Comparison of ENCODE assay signal across 18 cellular contexts in the genomic region with DNA sequence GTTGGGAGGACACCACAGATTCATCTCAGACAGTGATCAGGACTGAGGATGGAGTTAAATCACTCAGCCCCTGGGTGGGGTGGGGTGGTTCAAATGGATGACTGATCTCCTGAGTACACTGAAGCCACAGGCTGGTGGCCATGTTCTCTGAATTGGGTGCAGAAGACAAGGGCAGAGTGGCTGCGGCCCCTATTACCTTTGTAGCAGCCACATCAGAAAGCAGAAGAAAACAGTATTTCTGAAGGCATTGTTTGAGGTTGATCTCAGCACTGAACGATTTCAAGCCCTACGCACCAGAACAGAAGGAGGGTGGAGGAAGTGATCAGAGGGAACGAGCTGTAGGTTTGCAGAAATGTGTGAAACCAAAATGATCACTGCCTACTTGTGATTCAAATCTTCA.
DNase-seq lines count a peak whose midpoint lies in the region; ATAC-seq, FAIRE-seq and TF ChIP-seq lines count a peak whose summit lies in the region.
"Had no signal": no experiment of that assay in that cellular context is flagged by ENCODE, and none has a peak within 500 bp of the region (broad histone marks: within the 10 kb centered on the region; RNA-seq: fewer than 3 reads in every experiment).

No MANE protein-coding gene starts in this region.

- ATAC-seq in Right ventricle myocardium inferior (no peak), HG03139 (IDR thresholded peaks at IDR 0.05; ENCODE audit: unreplicated experiment) (no peak), HG03520 (IDR thresholded peaks at IDR 0.05; ENCODE audit: unreplicated experiment) (no peak)
- peak; percentile 97 for ATAC-seq in stimulated activated naive CD8-positive, alpha-beta T cell treated with anti-CD3 and anti-CD28 coated beads, Interleukin-15, amount 100 ng/mL, for 72 hours
- ATAC-seq: HCT116; HepG2; stimulated activated naive B cell treated with anti-CD40 and anti-IgM and Interleukin-4, amounts not matched to agents 10 μg/mL and 1 μg/mL and 100 μg/mL, for 72 hours had no signal

- no peak for DNase-seq in cardiac muscle cell (ENCODE audit: low read depth in 1 of 2, low spot score in 1 of 2)
- DNase-seq in Right ventricle myocardium inferior (ENCODE audit: missing footprints): no peak
- DNase-seq in activated T-cell treated with anti-CD3 and anti-CD28 coated beads, Interleukin-2, amount 50 U/mL, for 24 hours: peak; percentile 35
- no peak for DNase-seq in dorsolateral prefrontal cortex
- peak; percentile 35 to 71 for DNase-seq in stimulated activated naive CD8-positive, alpha-beta T cell treated with anti-CD3 and anti-CD28 coated beads, Interleukin-15, amount 100 ng/mL, for 72 hours
- DNase-seq in GM12891 (ENCODE audit: insufficient read length, low spot score): no peak
- DNase-seq: CD4-positive, CD25-positive, alpha-beta regulatory T cell; DMS79; left ventricle myocardium inferior; NCI-H774; SIG-M5; stimulated activated naive B cell treated with anti-CD40 and anti-IgM and Interleukin-4, amounts not matched to agents 10 μg/mL and 1 μg/mL and 100 μg/mL, for 72 hours; transverse colon had no signal

- peak overlapping the region; percentile 32 for H3K4me3 Mint-ChIP-seq in activated T-cell treated with anti-CD3 and anti-CD28 coated beads, Interleukin-2, amount 50 U/mL, for 24 hours
- H3K4me3 Mint-ChIP-seq in stimulated activated naive CD8-positive, alpha-beta T cell treated with anti-CD3 and anti-CD28 coated beads, Interleukin-15, amount 100 ng/mL, for 72 hours: peak overlapping the region; percentile 20 to 48
- H3K4me3 Mint-ChIP-seq: stimulated activated naive B cell treated with anti-CD40 and anti-IgM and Interleukin-4, amounts not matched to agents 10 μg/mL and 1 μg/mL and 100 μg/mL, for 72 hours had no signal

- H3K9me3 ChIP-seq in cardiac muscle cell (ENCODE audit: low read depth): no peaks in the 10 kb centered on the region
- H3K9me3 ChIP-seq: left ventricle myocardium inferior, neutrophil, transverse colon had no signal

- no peak overlapping the region for H3K4me3 ChIP-seq in cardiac muscle cell
- no peak overlapping the region for H3K4me3 ChIP-seq in dorsolateral prefrontal cortex
- H3K4me3 ChIP-seq: left ventricle myocardium inferior, transverse colon had no signal

- no peaks in the 10 kb centered on the region for H3K36me3 ChIP-seq in cardiac muscle cell
- H3K36me3 ChIP-seq: neutrophil had no signal

- H3K9me3 Mint-ChIP-seq in activated T-cell treated with anti-CD3 and anti-CD28 coated beads, Interleukin-2, amount 50 U/mL, for 24 hours: no peaks in the 10 kb centered on the region
- H3K9me3 Mint-ChIP-seq in stimulated activated naive CD8-positive, alpha-beta T cell treated with anti-CD3 and anti-CD28 coated beads, Interleukin-15, amount 100 ng/mL, for 72 hours: no peaks in the 10 kb centered on the region
- H3K9me3 Mint-ChIP-seq: CD4-positive, CD25-positive, alpha-beta regulatory T cell; stimulated activated naive B cell treated with anti-CD40 and anti-IgM and Interleukin-4, amounts not matched to agents 10 μg/mL and 1 μg/mL and 100 μg/mL, for 72 hours had no signal

- H3K36me3 Mint-ChIP-seq in activated T-cell treated with anti-CD3 and anti-CD28 coated beads, Interleukin-2, amount 50 U/mL, for 24 hours (ENCODE audit: low read depth): no peaks in the 10 kb centered on the region
- H3K36me3 Mint-ChIP-seq: CD4-positive, CD25-positive, alpha-beta regulatory T cell; stimulated activated naive B cell treated with anti-CD40 and anti-IgM and Interleukin-4, amounts not matched to agents 10 μg/mL and 1 μg/mL and 100 μg/mL, for 72 hours had no signal

- H3K27me3 ChIP-seq in cardiac muscle cell: no peaks in the 10 kb centered on the region
- no peaks in the 10 kb centered on the region for H3K27me3 ChIP-seq in dorsolateral prefrontal cortex
- H3K27me3 ChIP-seq: neutrophil, transverse colon had no signal

- H3K4me1 Mint-ChIP-seq in activated T-cell treated with anti-CD3 and anti-CD28 coated beads, Interleukin-2, amount 50 U/mL, for 24 hours (ENCODE audit: low read depth): peaks cover 24% of the 10 kb centered on the region
- peaks cover 45% of the 10 kb centered on the region for H3K4me1 Mint-ChIP-seq in stimulated activated naive CD8-positive, alpha-beta T cell treated with anti-CD3 and anti-CD28 coated beads, Interleukin-15, amount 100 ng/mL, for 72 hours
- H3K4me1 Mint-ChIP-seq: CD4-positive, CD25-positive, alpha-beta regulatory T cell; stimulated activated naive B cell treated with anti-CD40 and anti-IgM and Interleukin-4, amounts not matched to agents 10 μg/mL and 1 μg/mL and 100 μg/mL, for 72 hours had no signal

- intact Hi-C loops in Right ventricle myocardium inferior (cut with DNase I) (no loop called here), dorsolateral prefrontal cortex (cut with DNase I) (no loop called here)

- TF ChIP-seq CTCF in cardiac muscle cell (IDR thresholded peaks at IDR 0.05; ENCODE audit: low read depth, low read length) (no peak), dorsolateral prefrontal cortex (IDR thresholded peaks at IDR 0.05 in 54 of 56, conservative IDR thresholded peaks at IDR 0.05 in 2 of 56; ENCODE audit: low read depth in 1 of 56, partially characterized antibody in 56 of 56) (no peak)

- FAIRE-seq in GM12891 (lab: Jason Lieb, UNC): no peak
- FAIRE-seq: HepG2 had no signal

- H3K4me1 ChIP-seq in cardiac muscle cell (ENCODE audit: low read depth): no peaks in the 10 kb centered on the region
- H3K4me1 ChIP-seq: transverse colon had no signal

- H3K27ac ChIP-seq in cardiac muscle cell (peak overlapping the region; percentile 17), dorsolateral prefrontal cortex (peak overlapping the region in 53 of 59 donors; percentile 6 to 89 (median 70))
- H3K27ac ChIP-seq: left ventricle myocardium inferior, neutrophil, transverse colon had no signal

- no peak for TF ChIP-seq POLR2A in GM12891 (IDR thresholded peaks at IDR 0.05; ENCODE audit: low read depth, low read length)

- peak overlapping the region; percentile 62 for H3K27ac Mint-ChIP-seq in activated T-cell treated with anti-CD3 and anti-CD28 coated beads, Interleukin-2, amount 50 U/mL, for 24 hours
- H3K27ac Mint-ChIP-seq in stimulated activated naive CD8-positive, alpha-beta T cell treated with anti-CD3 and anti-CD28 coated beads, Interleukin-15, amount 100 ng/mL, for 72 hours: no peak overlapping the region
- H3K27ac Mint-ChIP-seq: CD4-positive, CD25-positive, alpha-beta regulatory T cell; stimulated activated naive B cell treated with anti-CD40 and anti-IgM and Interleukin-4, amounts not matched to agents 10 μg/mL and 1 μg/mL and 100 μg/mL, for 72 hours had no signal

- no peaks in the 10 kb centered on the region for H3K27me3 Mint-ChIP-seq in activated T-cell treated with anti-CD3 and anti-CD28 coated beads, Interleukin-2, amount 50 U/mL, for 24 hours
- H3K27me3 Mint-ChIP-seq in stimulated activated naive CD8-positive, alpha-beta T cell treated with anti-CD3 and anti-CD28 coated beads, Interleukin-15, amount 100 ng/mL, for 72 hours: no peaks in the 10 kb centered on the region
- H3K27me3 Mint-ChIP-seq: CD4-positive, CD25-positive, alpha-beta regulatory T cell; stimulated activated naive B cell treated with anti-CD40 and anti-IgM and Interleukin-4, amounts not matched to agents 10 μg/mL and 1 μg/mL and 100 μg/mL, for 72 hours had no signal

TF ChIP-seq in GM12891, 5 proteins besides CTCF, POLR2A, EP300 and RAD21:
- TF ChIP-seq POU2F2 (IDR thresholded peaks at IDR 0.05; ENCODE audit: low read depth, low read length): no peak
- no peak for TF ChIP-seq TAF1 (IDR thresholded peaks at IDR 0.05; ENCODE audit: low read depth, low read length)
- no peak for TF ChIP-seq PAX5 (IDR thresholded peaks at IDR 0.05; ENCODE audit: insufficient read depth, low read length, severe bottlenecking)
- no peak for TF ChIP-seq SPI1 (IDR thresholded peaks at IDR 0.05; ENCODE audit: low read depth, low read length)
- no peak for TF ChIP-seq POLR2AphosphoS5 (IDR thresholded peaks at IDR 0.05; ENCODE audit: low read depth, low read length)
TF ChIP-seq in GM12891: peak in this region for 0.

Comparison
In these comparisons a context has a peak if more than half of its experiments do, and no peak if none do; other contexts are left out.
1. DNase-seq: peak in activated T-cell treated with anti-CD3 and anti-CD28 coated beads, Interleukin-2, amount 50 U/mL, for 24 hours (single experiment) and stimulated activated naive CD8-positive, alpha-beta T cell treated with anti-CD3 and anti-CD28 coated beads, Interleukin-15, amount 100 ng/mL, for 72 hours (2 of 2); none in cardiac muscle cell (0 of 2), Right ventricle myocardium inferior (single experiment), dorsolateral prefrontal cortex (0 of 10) and GM12891 (single experiment).